In genomic region chr2:11534078-11534745, GRCh38 we compare ENCODE assay signal across 18 cellular contexts.
"Had no signal": no experiment of that assay in that cellular context is flagged by ENCODE, and none has a peak within 500 bp of the region (broad histone marks: within the 10 kb centered on the region; RNA-seq: fewer than 3 reads in every experiment).

No MANE protein-coding gene starts in this region.

- H3K4me3 Mint-ChIP-seq: activated CD4-positive, alpha-beta memory T cell treated with anti-CD3 and anti-CD28 coated beads for 36 hours; activated CD4-positive, alpha-beta T cell treated with anti-CD3 and anti-CD28 coated beads for 36 hours; activated CD8-positive, alpha-beta memory T cell treated with anti-CD3 and anti-CD28 coated beads, Interleukin-2, amount 10 ng/mL, durations not matched to agents 7 days and 5 days; activated naive CD4-positive, alpha-beta T cell treated with anti-CD3 and anti-CD28 coated beads, Interleukin-2, amount 10 ng/mL, durations not matched to agents 7 days and 5 days; natural killer cell treated with Interleukin-12 subunit alpha and Interleukin-12 subunit beta and Interleukin-15 and Interleukin-18, amount 100 ng/mL, for 72 hours; T-cell had no signal

- H3K4me3 ChIP-seq: esophagus muscularis mucosa, skin epidermis, thyroid gland had no signal

- H3K27ac Mint-ChIP-seq: activated CD4-positive, alpha-beta memory T cell treated with anti-CD3 and anti-CD28 coated beads for 36 hours; activated CD4-positive, alpha-beta T cell treated with anti-CD3 and anti-CD28 coated beads for 36 hours; activated CD8-positive, alpha-beta memory T cell treated with anti-CD3 and anti-CD28 coated beads, Interleukin-2, amount 10 ng/mL, durations not matched to agents 7 days and 5 days; activated naive CD4-positive, alpha-beta T cell treated with anti-CD3 and anti-CD28 coated beads, Interleukin-2, amount 10 ng/mL, durations not matched to agents 7 days and 5 days; natural killer cell treated with Interleukin-12 subunit alpha and Interleukin-12 subunit beta and Interleukin-15 and Interleukin-18, amount 100 ng/mL, for 72 hours; progenitor cell of endocrine pancreas; T-cell had no signal

- H3K27me3 Mint-ChIP-seq: progenitor cell of endocrine pancreas had no signal

- ATAC-seq: activated CD4-positive, alpha-beta T cell treated with anti-CD3 and anti-CD28 coated beads for 36 hours; activated CD8-positive, alpha-beta memory T cell treated with anti-CD3 and anti-CD28 coated beads, Interleukin-2, amount 10 ng/mL, durations not matched to agents 7 days and 5 days; left ventricle myocardium superior; natural killer cell treated with Interleukin-12 subunit alpha and Interleukin-12 subunit beta and Interleukin-15 and Interleukin-18, amount 100 ng/mL, for 72 hours; right cardiac atrium; T-cell had no signal

- H3K27ac ChIP-seq: esophagus muscularis mucosa, skin epidermis, thyroid gland, WERI-Rb-1 had no signal

- DNase-seq: activated CD8-positive, alpha-beta memory T cell treated with anti-CD3 and anti-CD28 coated beads, Interleukin-2, amount 10 ng/mL, durations not matched to agents 7 days and 5 days; activated naive CD4-positive, alpha-beta T cell treated with anti-CD3 and anti-CD28 coated beads, Interleukin-2, amount 10 ng/mL, durations not matched to agents 7 days and 5 days; activated T-cell treated with anti-CD3 and anti-CD28 coated beads, Interleukin-2, amount 50 U/mL, for 1 hour; caudate nucleus; hippocampal formation; kidney; left ventricle myocardium superior; occipital lobe; right cardiac atrium; T-cell; thyroid gland; WERI-Rb-1 had no signal

- H3K4me1 Mint-ChIP-seq: activated CD4-positive, alpha-beta T cell treated with anti-CD3 and anti-CD28 coated beads for 36 hours; activated naive CD4-positive, alpha-beta T cell treated with anti-CD3 and anti-CD28 coated beads, Interleukin-2, amount 10 ng/mL, durations not matched to agents 7 days and 5 days; T-cell had no signal

- H3K9me3 Mint-ChIP-seq: activated CD4-positive, alpha-beta memory T cell treated with anti-CD3 and anti-CD28 coated beads for 36 hours; activated naive CD4-positive, alpha-beta T cell treated with anti-CD3 and anti-CD28 coated beads, Interleukin-2, amount 10 ng/mL, durations not matched to agents 7 days and 5 days; natural killer cell treated with Interleukin-12 subunit alpha and Interleukin-12 subunit beta and Interleukin-15 and Interleukin-18, amount 100 ng/mL, for 72 hours; T-cell had no signal

- H3K36me3 Mint-ChIP-seq: activated CD4-positive, alpha-beta memory T cell treated with anti-CD3 and anti-CD28 coated beads for 36 hours; activated CD8-positive, alpha-beta memory T cell treated with anti-CD3 and anti-CD28 coated beads, Interleukin-2, amount 10 ng/mL, durations not matched to agents 7 days and 5 days; activated naive CD4-positive, alpha-beta T cell treated with anti-CD3 and anti-CD28 coated beads, Interleukin-2, amount 10 ng/mL, durations not matched to agents 7 days and 5 days; natural killer cell treated with Interleukin-12 subunit alpha and Interleukin-12 subunit beta and Interleukin-15 and Interleukin-18, amount 100 ng/mL, for 72 hours; T-cell had no signal
